In genomic region chr1:2235300-2235998, GRCh38 we compare ENCODE assay signal across 10 cellular contexts. TPM values are rescaled to one million over a fixed set of nuclear protein-coding genes. Genes with fewer than 3 reads are reported as not detected.
DNase-seq lines count a peak whose midpoint lies in the region; ATAC-seq and TF ChIP-seq lines count a peak whose summit lies in the region.
"Had no signal": no experiment of that assay in that cellular context is flagged by ENCODE, and none has a peak within 500 bp of the region (broad histone marks: within the 10 kb centered on the region; RNA-seq: fewer than 3 reads in every experiment).

No MANE protein-coding gene starts in this region.

- H3K4me2 ChIP-seq in IMR-90 (ENCODE audit: low read depth, low read length), result no peak overlapping the region

- H3K36me3 ChIP-seq in IMR-90 (ENCODE audit: control insufficient read depth, insufficient read depth, low read length), result peaks cover 2% of the 10 kb centered on the region; the same call in 1 of the 2 replicates
- no peaks in the 10 kb centered on the region for H3K36me3 ChIP-seq in adipocyte (ENCODE audit: control insufficient read depth, insufficient read depth, low read length, severe bottlenecking)
- no peaks in the 10 kb centered on the region for H3K36me3 ChIP-seq in stomach
- H3K36me3 ChIP-seq: SJCRH30 had no signal

- H2BK20ac ChIP-seq in IMR-90 (ENCODE audit: low read depth, low read length), result no peak overlapping the region

- no peak overlapping the region for H3K14ac ChIP-seq in IMR-90 (replicated peaks; ENCODE audit: low read depth, low read length)

- TF ChIP-seq POLR2A in IMR-90 (IDR thresholded peaks at IDR 0.05; ENCODE audit: low read depth, low read length) (no peak), stomach (IDR thresholded peaks at IDR 0.05) (no peak), erythroblast (IDR thresholded peaks at IDR 0.05; ENCODE audit: low read length) (no peak)

- H3K23ac ChIP-seq in IMR-90 (ENCODE audit: low read depth, low read length), result no peak overlapping the region

- no peak overlapping the region for H2BK120ac ChIP-seq in IMR-90 (ENCODE audit: low read depth, low read length)

- no peak for TF ChIP-seq RAD21 in IMR-90 (IDR thresholded peaks at IDR 0.05; ENCODE audit: low read length)

- intact Hi-C loops in IMR-90 (cut with micrococcal nuclease) (loop anchor here (2.0 kb wide), 1 partner anchor 55 kb away; no protein-coding TSS in a partner anchor), stomach (cut with DNase I; ENCODE audit: low total_unique reads) (no loop called here)

- no peak overlapping the region for H4K5ac ChIP-seq in IMR-90 (ENCODE audit: low read depth, low read length)

- H3K9me1 ChIP-seq in IMR-90 (ENCODE audit: insufficient read depth, low read length), result peaks cover 28% of the 10 kb centered on the region

- H3K4me1 ChIP-seq in IMR-90 (ENCODE audit: control insufficient read depth, insufficient read depth, low read length), result peaks cover 57% of the 10 kb centered on the region
- H3K4me1 ChIP-seq in adipocyte (ENCODE audit: control insufficient read depth, insufficient read depth, low read length), result peaks cover 84% of the 10 kb centered on the region
- peaks cover 100% of the 10 kb centered on the region in 4 donors for H3K4me1 ChIP-seq in stomach

- H3K27me3 ChIP-seq in IMR-90 (ENCODE audit: control insufficient read depth, insufficient read depth, low read length), result no peaks in the 10 kb centered on the region
- H3K27me3 ChIP-seq in adipocyte (replicated peaks; ENCODE audit: control insufficient read depth, insufficient read depth, low read length), result no peaks in the 10 kb centered on the region
- no peaks in the 10 kb centered on the region for H3K27me3 ChIP-seq in stomach
- H3K27me3 ChIP-seq: SJCRH30 had no signal

- H2AK5ac ChIP-seq in IMR-90 (ENCODE audit: low read depth, low read length), result no peak overlapping the region; the same call in 1 of the 2 replicates

- TF ChIP-seq CTCF in IMR-90 (conservative IDR thresholded peaks at IDR 0.05; ENCODE audit: low read depth, low read length) (no peak), stomach (IDR thresholded peaks at IDR 0.05) (no peak)

- ATAC-seq in IMR-90 (ENCODE audit: low read depth), result no peak
- no peak for ATAC-seq in left lobe of liver
- ATAC-seq in GM18511 (IDR thresholded peaks at IDR 0.05; ENCODE audit: unreplicated experiment), result no peak

- H2AFZ ChIP-seq in IMR-90 (replicated peaks; ENCODE audit: low read length, poor library complexity), result no peak overlapping the region

- H2BK5ac ChIP-seq in IMR-90 (ENCODE audit: low read depth, low read length, poor library complexity, severe bottlenecking), result no peak overlapping the region

- H3K18ac ChIP-seq in IMR-90 (ENCODE audit: low read depth, low read length), result no peak overlapping the region

- H3K9ac ChIP-seq in IMR-90 (ENCODE audit: low read depth, low read length) (peak overlapping the region; percentile 11; the same call in 1 of the 2 replicates), adipocyte (ENCODE audit: low read length) (peak overlapping the region; percentile 63)

- DNase-seq in IMR-90, result no peak
- DNase-seq in adipocyte (ENCODE audit: low read depth), result no peak
- DNase-seq in left lobe of liver (ENCODE audit: low spot score), result peak; percentile 45
- DNase-seq in stomach, result no peak
- DNase-seq in erythroblast (lab: John Stamatoyannopoulos, UW), result no peak
- DNase-seq in NCI-H146 treated with DMSO at 0.1 percent for 48 hours (lab: John Stamatoyannopoulos, UW; ENCODE audit: unreplicated experiment), result no peak
- no peak for DNase-seq in COLO829 (ENCODE audit: low spot score)
- DNase-seq: NCI-H1436 treated with DMSO at 0.1 percent for 48 hours, SJCRH30 had no signal

- dilution Hi-C loops in IMR-90 (cut with HindIII; ENCODE audit: low sequenced_read_pairs, unreplicated experiment), result no loop called here

- peaks cover 0 to 42% of the 10 kb centered on the region in 2 experiments; a peak in 2 of 4 replicates for H3K79me1 ChIP-seq in IMR-90 (ENCODE audit: low read depth in 1 of 2, low read length in 2 of 2)

- no peak overlapping the region for H2AK9ac ChIP-seq in IMR-90 (replicated peaks; ENCODE audit: low read depth, low read length, poor library complexity)

- H4K20me1 ChIP-seq in IMR-90 (ENCODE audit: insufficient read depth, low read length), result peaks cover 99% of the 10 kb centered on the region

- H3K9me3 ChIP-seq in IMR-90 (ENCODE audit: control insufficient read depth, insufficient read depth, low read length) (no peaks in the 10 kb centered on the region), adipocyte (ENCODE audit: control insufficient read depth, low read length) (no peaks in the 10 kb centered on the region), stomach (no peaks in the 10 kb centered on the region)
- H3K9me3 ChIP-seq: SJCRH30 had no signal

- peak overlapping the region; percentile 6; the same call in 1 of the 2 replicates for H4K91ac ChIP-seq in IMR-90 (ENCODE audit: insufficient read depth, low read depth, low read length)

- CTCF ChIA-PET in IMR-90 (lab: Yijun Ruan, JAX), result no interaction called here

- no peak overlapping the region for H2BK15ac ChIP-seq in IMR-90 (ENCODE audit: low read depth, low read length)

- H3K4ac ChIP-seq in IMR-90 (ENCODE audit: low read depth, low read length), result no peak overlapping the region

- H3K4me3 ChIP-seq in IMR-90 (ENCODE audit: insufficient read depth, low read depth, low read length) (no peak overlapping the region), adipocyte (ENCODE audit: low read length) (peak overlapping the region; percentile 29), stomach (peak overlapping the region in 2 of 4 donors; percentile 68 to 71)
- H3K4me3 ChIP-seq: SJCRH30 had no signal

- POLR2A ChIA-PET in IMR-90 (lab: Charles Lee; ENCODE audit: unreplicated experiment), result no interaction called here

- in situ Hi-C loops in IMR-90 (cut with MboI; ENCODE audit: low sequenced_read_pairs), result loop anchor here (5.0 kb wide), 1 partner anchor 62 kb away; no protein-coding TSS in a partner anchor

- BruUV-seq in IMR-90 (replicated peaks; lab: Mats Ljungman, UMichigan), result no TSS peak

- no peak for TF ChIP-seq EP300 in stomach (IDR thresholded peaks at IDR 0.05)

- WGBS in IMR-90 (ENCODE audit: extremely low coverage in 2 of 2, insufficient read length in 1 of 2), 2 experiments, result 85% methylated on average over 8 of the region's 22 CpGs; no CpG with 5 or more reads in 1 of the 2 experiments
- WGBS in stomach, 5 donors, result 82 to 90% (median 88%) methylated on average over 22 of the region's 22 CpGs

- no peak overlapping the region for H3K56ac ChIP-seq in IMR-90 (ENCODE audit: extremely low read depth, insufficient read depth, low read length)

- H4K8ac ChIP-seq in IMR-90 (ENCODE audit: low read depth in 2 of 2, low read length in 2 of 2), result no peak overlapping the region

- H3K27ac ChIP-seq in IMR-90 (ENCODE audit: insufficient read depth, low read length) (peak overlapping the region; percentile 86; the same call in 1 of the 2 replicates), stomach (peak overlapping the region; percentile 9 to 92 (median 87))
- H3K27ac ChIP-seq: SJCRH30 had no signal

TF ChIP-seq in IMR-90, 13 proteins besides CTCF, POLR2A, EP300 and RAD21:
- TF ChIP-seq BHLHE40 (IDR thresholded peaks at IDR 0.05; ENCODE audit: low read depth, low read length) (no peak), ELK1 (IDR thresholded peaks at IDR 0.05; ENCODE audit: borderline replicate concordance, low read depth, low read length) (no peak), MXI1 (IDR thresholded peaks at IDR 0.05; ENCODE audit: borderline replicate concordance, low read depth, low read length) (no peak), USF2 (IDR thresholded peaks at IDR 0.05; ENCODE audit: low read depth, low read length) (no peak)

RNA-seq across cellular contexts. Expression of gene SKI, which starts 7.3 kb away (rescaled TPM):
- total RNA-seq in IMR-90 (2012; rRNA removed) (2.3 and 3.9 TPM in 2 replicates), left lobe of liver (38.8 TPM), stomach (10 to 100 TPM; 18.7 to 84.0 (median 32.7) TPM)
- polyA plus RNA-seq in IMR-90 (2012; rRNA removed) (20.1 and 20.8 TPM in 2 replicates), stomach (10 to 100 TPM in 2 of 3 donors, 1 to 10 TPM in 1; 7.4 to 14.8 (median 13.9) TPM)
- polyA plus RNA-seq in IMR-90 (2012; cell fraction: cytosol; rRNA removed), result 13.7 and 20.7 TPM in 2 replicates
- polyA plus RNA-seq in IMR-90 (2012; cell fraction: nucleus; rRNA removed; ENCODE audit: low replicate concordance), result 42.1 and 52.9 TPM in 2 replicates

RNA-seq across cellular contexts. Expression of gene FAAP20, which starts 40.9 kb away (rescaled TPM):
- total RNA-seq in IMR-90 (2012; rRNA removed), result 6.5 and 7.5 TPM in 2 replicates
- 31.5 and 36.8 TPM in 2 replicates for polyA plus RNA-seq in IMR-90 (2012; rRNA removed)
- polyA plus RNA-seq in IMR-90 (2012; cell fraction: cytosol; rRNA removed), result 58.8 and 75.0 TPM in 2 replicates
- polyA plus RNA-seq in IMR-90 (2012; cell fraction: nucleus; rRNA removed; ENCODE audit: low replicate concordance), result 59.9 and 123 TPM in 2 replicates
- total RNA-seq in left lobe of liver, result 24.8 TPM
- total RNA-seq in stomach, result 100 to 1,000 TPM in 1 of 5 donors, 10 to 100 TPM in 3, 1 to 10 TPM in 1; 8.2 to 170 (median 25.8) TPM
- 100 to 1,000 TPM in 2 of 3 donors, 10 to 100 TPM in 1; 91.3 to 120 (median 101) TPM for polyA plus RNA-seq in stomach
